ENCODE assay signal across 26 cellular contexts in genomic region chr11:72139500-72139899, GRCh38. TPM values are rescaled to one million over a fixed set of nuclear protein-coding genes. Genes with fewer than 3 reads are reported as not detected.
"Had no signal": no experiment of that assay in that cellular context is flagged by ENCODE, and none has a peak within 500 bp of the region (broad histone marks: within the 10 kb centered on the region; RNA-seq: fewer than 3 reads in every experiment).

No MANE protein-coding gene starts in this region.

- H3K4me3 Mint-ChIP-seq: dendritic cell treated with granulocyte-macrophage colony-stimulating factor and Interleukin-4, amounts not matched to agents 40 ng/mL and 50 ng/mL, for 4 days; naive thymus-derived CD4-positive, alpha-beta T cell; nephron progenitor cell; stimulated activated memory B cell treated with anti-CD40 and anti-IgM and Interleukin-4, amounts not matched to agents 10 μg/mL and 1 μg/mL and 100 μg/mL, for 72 hours; stimulated activated naive CD8-positive, alpha-beta T cell treated with anti-CD3 and anti-CD28 coated beads, Interleukin-15, Interleukin-2, amounts not matched to agents 100 ng/mL and 50 ng/mL, for 24 hours had no signal

- H3K27me3 ChIP-seq: hepatocyte, ovary, tibial artery, upper lobe of right lung, vagina had no signal

- H3K9me3 ChIP-seq: ovary, tibial artery, upper lobe of right lung, vagina had no signal

- H3K27ac ChIP-seq: hepatocyte, ovary, tibial artery, upper lobe of right lung, vagina had no signal

- H3K36me3 ChIP-seq: ovary, tibial artery, upper lobe of right lung, vagina had no signal

- H3K4me2 ChIP-seq: hepatocyte had no signal

- H3K79me2 ChIP-seq: hepatocyte had no signal

- H3K4me1 ChIP-seq: tibial artery, upper lobe of right lung, vagina had no signal

- H3K36me3 Mint-ChIP-seq: stimulated activated memory B cell treated with anti-CD40 and anti-IgM and Interleukin-4, amounts not matched to agents 10 μg/mL and 1 μg/mL and 100 μg/mL, for 72 hours had no signal

- H3K27ac Mint-ChIP-seq: dendritic cell treated with granulocyte-macrophage colony-stimulating factor and Interleukin-4, amounts not matched to agents 40 ng/mL and 50 ng/mL, for 4 days; nephron progenitor cell; stimulated activated memory B cell treated with anti-CD40 and anti-IgM and Interleukin-4, amounts not matched to agents 10 μg/mL and 1 μg/mL and 100 μg/mL, for 72 hours; stimulated activated naive CD8-positive, alpha-beta T cell treated with anti-CD3 and anti-CD28 coated beads, Interleukin-15, Interleukin-2, amounts not matched to agents 100 ng/mL and 50 ng/mL, for 24 hours had no signal

- H3K4me3 ChIP-seq: hepatocyte, lung, ovary, tibial artery, upper lobe of right lung, vagina had no signal

- FAIRE-seq: colon, small intestine had no signal

- DNase-seq: erythroblast; foreskin melanocyte; head of caudate nucleus; left colon; left ventricle myocardium superior; mesendoderm; naive thymus-derived CD4-positive, alpha-beta T cell; nephron progenitor cell; ovary; right cardiac atrium; small intestine; stimulated activated CD4-positive, alpha-beta T cell treated with anti-CD3 and anti-CD28 coated beads, Interleukin-2, amount 100 ng/mL, for 48 hours; stimulated activated CD8-positive, alpha-beta memory T cell treated with anti-CD3 and anti-CD28 coated beads, Interleukin-4, amount 100 ng/mL, for 48 hours; tibial artery; upper lobe of right lung had no signal

- H2AFZ ChIP-seq: hepatocyte had no signal

- ATAC-seq: left colon; left ventricle myocardium superior; naive thymus-derived CD4-positive, alpha-beta T cell; right cardiac atrium; stimulated activated memory B cell treated with anti-CD40 and anti-IgM and Interleukin-4, amounts not matched to agents 10 μg/mL and 1 μg/mL and 100 μg/mL, for 72 hours had no signal

- H3K9me3 Mint-ChIP-seq: nephron progenitor cell; stimulated activated naive CD8-positive, alpha-beta T cell treated with anti-CD3 and anti-CD28 coated beads, Interleukin-15, Interleukin-2, amounts not matched to agents 100 ng/mL and 50 ng/mL, for 24 hours had no signal

- H3K4me1 Mint-ChIP-seq: nephron progenitor cell had no signal

- H3K27me3 Mint-ChIP-seq: dendritic cell treated with granulocyte-macrophage colony-stimulating factor and Interleukin-4, amounts not matched to agents 40 ng/mL and 50 ng/mL, for 4 days had no signal

RNA-seq across cellular contexts. Expression of gene FOLR3, which starts 4.0 kb away (rescaled TPM):
- total RNA-seq: hepatocyte, kidney epithelial cell, left colon, ovary, temporal lobe, vagina had no signal
- polyA plus RNA-seq: hepatocyte; naive thymus-derived CD4-positive, alpha-beta T cell; ovary; right cardiac atrium had no signal

RNA-seq across cellular contexts. Expression of gene TOMT, which starts 33.8 kb away (rescaled TPM):
- total RNA-seq: hepatocyte, kidney epithelial cell, left colon, left ventricle myocardium superior, lung, mononuclear cell, ovary, posterior vena cava, right cardiac atrium, temporal lobe, upper lobe of right lung, vagina had no signal
- polyA plus RNA-seq: hepatocyte; lung; naive thymus-derived CD4-positive, alpha-beta T cell; ovary; right cardiac atrium; small intestine had no signal

RNA-seq across cellular contexts. Expression of gene FOLR1, which starts 52.4 kb away (rescaled TPM):
- total RNA-seq: left colon; mononuclear cell; naive thymus-derived CD4-positive, alpha-beta T cell; posterior vena cava; vagina had no signal
- polyA plus RNA-seq: naive thymus-derived CD4-positive, alpha-beta T cell had no signal
